Comparison of ENCODE assay signal across 23 cellular contexts in genomic region chr20:18144541-18145099, GRCh38. TPM values are rescaled to one million over a fixed set of nuclear protein-coding genes. Genes with fewer than 3 reads are reported as not detected.
DNase-seq lines count a peak whose midpoint lies in the region; ATAC-seq and TF ChIP-seq lines count a peak whose summit lies in the region.
"Had no signal": no experiment of that assay in that cellular context is flagged by ENCODE, and none has a peak within 500 bp of the region (broad histone marks: within the 10 kb centered on the region; RNA-seq: fewer than 3 reads in every experiment).

No MANE protein-coding gene starts in this region.

- no peaks in the 10 kb centered on the region for H3K9me3 Mint-ChIP-seq in WTC11
- H3K9me3 Mint-ChIP-seq: activated B cell treated with CpG ODN at 0.5 μM for 24 hours; activated CD8-positive, alpha-beta T cell treated with anti-CD3 and anti-CD28 coated beads for 36 hours; activated T-cell treated with anti-CD3 and anti-CD28 coated beads, Interleukin-2, amount 50 U/mL, for 24 hours; central memory CD8-positive, alpha-beta T cell had no signal

- in situ Hi-C loops in KBM-7 (cut with MboI; ENCODE audit: low pct_unique_long_range_greater_than_20kb, low sequenced_read_pairs), result no loop called here

- no peaks in the 10 kb centered on the region for H4K20me1 ChIP-seq in smooth muscle cell (ENCODE audit: low read depth)

- TF ChIP-seq CTCF in WTC11 (IDR thresholded peaks at IDR 0.05), result no peak
- TF ChIP-seq CTCF in smooth muscle cell (IDR thresholded peaks at IDR 0.05; ENCODE audit: borderline replicate concordance, insufficient read depth, poor library complexity, severe bottlenecking), result no peak
- no peak for TF ChIP-seq CTCF in lower lobe of right lung (IDR thresholded peaks at IDR 0.05)

- no peak for DNase-seq in WTC11 (ENCODE audit: low spot score)
- DNase-seq in kidney tubule cell (ENCODE audit: low spot score), result peak; percentile 54
- no peak for DNase-seq in smooth muscle cell (lab: John Stamatoyannopoulos, UW; ENCODE audit: unreplicated experiment)
- DNase-seq in KBM-7, result no peak
- no peak for DNase-seq in lower lobe of right lung
- DNase-seq: activated B cell treated with CpG ODN at 0.5 μM for 24 hours; activated CD8-positive, alpha-beta T cell treated with anti-CD3 and anti-CD28 coated beads for 36 hours; activated naive CD4-positive, alpha-beta T cell; activated T-cell treated with anti-CD3 and anti-CD28 coated beads, Interleukin-2, amount 50 U/mL, for 24 hours; amygdala; DND-41; H7; left ventricle myocardium superior; NCI-H2029; SK-N-SH; stimulated activated CD4-positive, alpha-beta T cell treated with anti-CD3 and anti-CD28 coated beads, Interleukin-4, amount 100 ng/mL, for 4 hours had no signal

- ATAC-seq in WTC11 (peak; percentile 46; the same call in 1 of the 2 replicates), HG03139 (IDR thresholded peaks at IDR 0.05; ENCODE audit: unreplicated experiment) (no peak), HG03439 (IDR thresholded peaks at IDR 0.05; ENCODE audit: unreplicated experiment) (no peak), lower lobe of right lung (no peak)
- ATAC-seq: activated CD8-positive, alpha-beta T cell treated with anti-CD3 and anti-CD28 coated beads for 36 hours; K562; left ventricle myocardium superior had no signal

- no peaks in the 10 kb centered on the region for H3K9me3 ChIP-seq in HUES64 (ENCODE audit: insufficient read depth, low read depth, low read length)
- H3K9me3 ChIP-seq in smooth muscle cell (replicated peaks; ENCODE audit: low read depth), result no peaks in the 10 kb centered on the region
- no peaks in the 10 kb centered on the region for H3K9me3 ChIP-seq in lower lobe of right lung
- H3K9me3 ChIP-seq: esophagus muscularis mucosa, neutrophil, SK-N-SH had no signal

- H3K79me2 ChIP-seq in smooth muscle cell (ENCODE audit: low read depth), result peaks cover 8% of the 10 kb centered on the region

- H3K4me1 Mint-ChIP-seq in WTC11, result peaks cover 3% of the 10 kb centered on the region

- H3K9ac ChIP-seq in HUES64 (ENCODE audit: low read depth, low read length), result peak overlapping the region; percentile 37; the same call in 1 of the 2 replicates
- no peak overlapping the region for H3K9ac ChIP-seq in smooth muscle cell (ENCODE audit: low read depth)
- H3K9ac ChIP-seq: SK-N-SH had no signal

- H3K36me3 Mint-ChIP-seq in WTC11, result peaks cover 21% of the 10 kb centered on the region

- H3K4me3 ChIP-seq in HUES64 (ENCODE audit: low read length) (no peak overlapping the region), smooth muscle cell (no peak overlapping the region), lower lobe of right lung (no peak overlapping the region)
- H3K4me3 ChIP-seq: esophagus muscularis mucosa, K562 had no signal

- CTCF ChIA-PET in WTC11 (lab: Charles Lee), result interaction anchor here (1.0 kb wide), 1 partner anchor 114 kb away, joined by 3 read pairs; no protein-coding TSS in a partner anchor

- no peak overlapping the region for H3K4me3 Mint-ChIP-seq in WTC11
- H3K4me3 Mint-ChIP-seq: activated B cell treated with CpG ODN at 0.5 μM for 24 hours; activated CD8-positive, alpha-beta T cell treated with anti-CD3 and anti-CD28 coated beads for 36 hours; activated T-cell treated with anti-CD3 and anti-CD28 coated beads, Interleukin-2, amount 50 U/mL, for 24 hours; central memory CD8-positive, alpha-beta T cell had no signal

- H3K27ac ChIP-seq in HUES64 (ENCODE audit: low read depth, low read length), result peak overlapping the region; percentile 9; the same call in 1 of the 2 replicates
- H3K27ac ChIP-seq in smooth muscle cell (ENCODE audit: low read depth), result peak overlapping the region; percentile 23
- H3K27ac ChIP-seq in lower lobe of right lung, result no peak overlapping the region
- H3K27ac ChIP-seq: esophagus muscularis mucosa, neutrophil had no signal

- no CpG with 5 or more reads among the region's 1 CpG for WGBS in HUES64
- WGBS in smooth muscle cell (ENCODE audit: low lambda C conversion rate), result 80% methylated on average over 1 of the region's 1 CpG

- H3K4me2 ChIP-seq in smooth muscle cell, result no peak overlapping the region
- H3K4me2 ChIP-seq: SK-N-SH had no signal

- H2AFZ ChIP-seq in smooth muscle cell (ENCODE audit: low read depth), result no peak overlapping the region

- intact Hi-C loops in lower lobe of right lung (cut with DNase I), result no loop called here

- H3K27ac Mint-ChIP-seq in WTC11, result peak overlapping the region; percentile 24; the same call in 1 of the 2 replicates
- H3K27ac Mint-ChIP-seq: activated B cell treated with CpG ODN at 0.5 μM for 24 hours; activated CD8-positive, alpha-beta T cell treated with anti-CD3 and anti-CD28 coated beads for 36 hours; activated T-cell treated with anti-CD3 and anti-CD28 coated beads, Interleukin-2, amount 50 U/mL, for 24 hours had no signal

- POLR2A ChIA-PET in WTC11 (lab: Charles Lee), result no interaction called here

- H3K27me3 ChIP-seq in HUES64 (ENCODE audit: insufficient read depth, low read length) (no peaks in the 10 kb centered on the region), smooth muscle cell (ENCODE audit: low read depth) (no peaks in the 10 kb centered on the region), lower lobe of right lung (ENCODE audit: low read depth) (no peaks in the 10 kb centered on the region)
- H3K27me3 ChIP-seq: esophagus muscularis mucosa, neutrophil had no signal

- H3K27me3 Mint-ChIP-seq in WTC11 (ENCODE audit: low read depth), result no peaks in the 10 kb centered on the region
- H3K27me3 Mint-ChIP-seq: activated B cell treated with CpG ODN at 0.5 μM for 24 hours; activated CD8-positive, alpha-beta T cell treated with anti-CD3 and anti-CD28 coated beads for 36 hours; activated T-cell treated with anti-CD3 and anti-CD28 coated beads, Interleukin-2, amount 50 U/mL, for 24 hours; central memory CD8-positive, alpha-beta T cell had no signal

- H3K4me1 ChIP-seq in HUES64 (ENCODE audit: insufficient read depth, low read length) (peaks cover 1% of the 10 kb centered on the region; the same call in 1 of the 2 replicates), smooth muscle cell (ENCODE audit: low read depth) (no peaks in the 10 kb centered on the region), lower lobe of right lung (peaks cover 2% of the 10 kb centered on the region)

- peaks cover 58% of the 10 kb centered on the region for H3K36me3 ChIP-seq in HUES64 (ENCODE audit: insufficient read depth, low read length)
- H3K36me3 ChIP-seq in smooth muscle cell (ENCODE audit: low read depth), result no peaks in the 10 kb centered on the region
- peaks cover 57% of the 10 kb centered on the region for H3K36me3 ChIP-seq in lower lobe of right lung

- no peaks in the 10 kb centered on the region for H3F3A ChIP-seq in smooth muscle cell (ENCODE audit: low read depth)

TF ChIP-seq in WTC11, 78 proteins besides CTCF, POLR2A, EP300 and RAD21 (continues in another document):
- TF ChIP-seq TP53 (CRISPR knock-in tag; IDR thresholded peaks at IDR 0.05), result no peak
- TF ChIP-seq OVOL2 (CRISPR knock-in tag; IDR thresholded peaks at IDR 0.05; ENCODE audit: borderline replicate concordance), result no peak
- TF ChIP-seq JUN (CRISPR knock-in tag; IDR thresholded peaks at IDR 0.05), result no peak
- no peak for TF ChIP-seq HMGXB4 (CRISPR knock-in tag; IDR thresholded peaks at IDR 0.05)
- TF ChIP-seq ATF3 (CRISPR knock-in tag; conservative IDR thresholded peaks at IDR 0.05), result no peak
- TF ChIP-seq ZNF138 (CRISPR knock-in tag; conservative IDR thresholded peaks at IDR 0.05), result no peak
- TF ChIP-seq TCF7 (CRISPR knock-in tag; IDR thresholded peaks at IDR 0.05; ENCODE audit: low read depth), result no peak
- TF ChIP-seq FOXK1 (CRISPR knock-in tag; IDR thresholded peaks at IDR 0.05), result no peak
- no peak for TF ChIP-seq SOX15 (CRISPR knock-in tag; IDR thresholded peaks at IDR 0.05)
- TF ChIP-seq E2F5 (CRISPR knock-in tag; IDR thresholded peaks at IDR 0.05), result no peak
- TF ChIP-seq NR2C2 (CRISPR knock-in tag; IDR thresholded peaks at IDR 0.05), result no peak
- no peak for TF ChIP-seq MYBL2 (CRISPR knock-in tag; IDR thresholded peaks at IDR 0.05)
- no peak for TF ChIP-seq NR1H2 (CRISPR knock-in tag; IDR thresholded peaks at IDR 0.05)
- TF ChIP-seq SMAD4 (CRISPR knock-in tag; IDR thresholded peaks at IDR 0.05), result no peak
- TF ChIP-seq RELA (CRISPR knock-in tag; IDR thresholded peaks at IDR 0.05; ENCODE audit: borderline replicate concordance), result no peak
- TF ChIP-seq ZBTB21 (CRISPR knock-in tag; IDR thresholded peaks at IDR 0.05; ENCODE audit: borderline replicate concordance), result no peak

RNA-seq across cellular contexts. Expression of gene KAT14, which starts 7.0 kb away (rescaled TPM):
- polyA plus RNA-seq in HUES64 (2013, experiment 1 of 2), result 24.6 TPM
- 22.5 TPM for polyA plus RNA-seq in HUES64 (2013, experiment 2 of 2)
- total RNA-seq in WTC11 (2021) (21.8 to 24.1 TPM (median 23.8 TPM) in 3 replicates), smooth muscle cell (7.1 and 14.7 TPM in 2 replicates), lower lobe of right lung (13.5 TPM)
- polyA plus RNA-seq in smooth muscle cell, result 7.0 and 7.9 TPM in 2 replicates

RNA-seq across cellular contexts. Expression of gene PET117, which starts 7.0 kb away (rescaled TPM):
- 17.0 TPM for polyA plus RNA-seq in HUES64 (2013, experiment 1 of 2)
- polyA plus RNA-seq in HUES64 (2013, experiment 2 of 2), result 19.1 TPM
- total RNA-seq in WTC11 (2021), result 21.6 to 25.7 TPM (median 23.0 TPM) in 3 replicates
- total RNA-seq in smooth muscle cell, result 5.5 and 9.6 TPM in 2 replicates
- 8.6 and 10.1 TPM in 2 replicates for polyA plus RNA-seq in smooth muscle cell
- 10.6 TPM for total RNA-seq in lower lobe of right lung
